ENCODE assay signal across 9 cellular contexts in genomic region chr11:123064268-123064657, GRCh38. TPM values are rescaled to one million over a fixed set of nuclear protein-coding genes. Genes with fewer than 3 reads are reported as not detected.
DNase-seq lines count a peak whose midpoint lies in the region; ATAC-seq and TF ChIP-seq lines count a peak whose summit lies in the region.
"Had no signal": no experiment of that assay in that cellular context is flagged by ENCODE, and none has a peak within 500 bp of the region (broad histone marks: within the 10 kb centered on the region; RNA-seq: fewer than 3 reads in every experiment).

No MANE protein-coding gene starts in this region.

- H3K36me3 Mint-ChIP-seq in activated CD4-positive, alpha-beta T cell treated with anti-CD3 and anti-CD28 coated beads, Interleukin-2, amount 10 ng/mL, durations not matched to agents 7 days and 5 days (ENCODE audit: low read depth) = peaks cover 40% of the 10 kb centered on the region
- H3K36me3 Mint-ChIP-seq in activated naive CD4-positive, alpha-beta T cell treated with anti-CD3 and anti-CD28 coated beads, Interleukin-2, amount 50 U/mL, for 72 hours = peaks cover 39 to 44% of the 10 kb centered on the region in 2 donors

- H3K27me3 Mint-ChIP-seq in activated CD4-positive, alpha-beta T cell treated with anti-CD3 and anti-CD28 coated beads, Interleukin-2, amount 10 ng/mL, durations not matched to agents 7 days and 5 days = no peaks in the 10 kb centered on the region

- TF ChIP-seq RAD21 in liver (IDR thresholded peaks at IDR 0.05) = no peak

- POLR2A ChIA-PET in activated CD4-positive, alpha-beta T cell treated with anti-CD3 and anti-CD28 coated beads, Interleukin-2, amount 10 ng/mL, durations not matched to agents 7 days and 5 days (lab: Charles Lee) = interaction anchor here (0.8 kb wide), 1 partner anchor 39 kb away, joined by 4 read pairs; no protein-coding TSS in a partner anchor

- no peaks in the 10 kb centered on the region for H3K9me3 Mint-ChIP-seq in activated CD4-positive, alpha-beta T cell treated with anti-CD3 and anti-CD28 coated beads, Interleukin-2, amount 10 ng/mL, durations not matched to agents 7 days and 5 days
- no peaks in the 10 kb centered on the region for H3K9me3 Mint-ChIP-seq in activated naive CD4-positive, alpha-beta T cell treated with anti-CD3 and anti-CD28 coated beads, Interleukin-2, amount 50 U/mL, for 72 hours

- H3K4me1 Mint-ChIP-seq in activated CD4-positive, alpha-beta T cell treated with anti-CD3 and anti-CD28 coated beads, Interleukin-2, amount 10 ng/mL, durations not matched to agents 7 days and 5 days = peaks cover 31% of the 10 kb centered on the region

- no peak for TF ChIP-seq CTCF in liver (IDR thresholded peaks at IDR 0.05; ENCODE audit: low read depth, low read length, missing input control)
- TF ChIP-seq CTCF in suprapubic skin (IDR thresholded peaks at IDR 0.05) = no peak

- peak overlapping the region in 1 of 2 donors; percentile 99 for H3K9ac ChIP-seq in liver (ENCODE audit: low read depth in 1 of 2, low read length in 2 of 2)

- peak overlapping the region in 1 of 3 donors; percentile 72 for H3K4me3 ChIP-seq in liver (ENCODE audit: low read depth in 1 of 3, low read length in 3 of 3)
- no peak overlapping the region for H3K4me3 ChIP-seq in suprapubic skin

- H3K27ac ChIP-seq in liver (ENCODE audit: low read depth in 1 of 2, low read length in 2 of 2) (peak overlapping the region; percentile 97 to 100), suprapubic skin (peak overlapping the region; percentile 100)

- H3K27me3 ChIP-seq in liver (ENCODE audit: control insufficient read depth in 4 of 4, insufficient read depth in 4 of 4, low read length in 3 of 4) (no peaks in the 10 kb centered on the region), suprapubic skin (no peaks in the 10 kb centered on the region)

- H3K36me3 ChIP-seq in liver (ENCODE audit: control insufficient read depth in 4 of 4, insufficient read depth in 3 of 4, low read depth in 1 of 4, low read length in 3 of 4) (peaks cover 6 to 17% (median 11%) of the 10 kb centered on the region in 4 donors), suprapubic skin (peaks cover 14% of the 10 kb centered on the region)

- H3K4me3 Mint-ChIP-seq in activated CD4-positive, alpha-beta T cell treated with anti-CD3 and anti-CD28 coated beads, Interleukin-2, amount 10 ng/mL, durations not matched to agents 7 days and 5 days = peak overlapping the region; percentile 100

- H3K27ac Mint-ChIP-seq in activated CD4-positive, alpha-beta T cell treated with anti-CD3 and anti-CD28 coated beads, Interleukin-2, amount 10 ng/mL, durations not matched to agents 7 days and 5 days = peak overlapping the region; percentile 100
- peak overlapping the region; percentile 100 for H3K27ac Mint-ChIP-seq in activated naive CD4-positive, alpha-beta T cell treated with anti-CD3 and anti-CD28 coated beads, Interleukin-2, amount 50 U/mL, for 72 hours

- 73% methylated on average over 6 of the region's 6 CpGs for whole genome bisulfite sequencing in liver
- 47% methylated on average over 6 of the region's 6 CpGs for WGBS in suprapubic skin

- no peak for ATAC-seq in activated naive CD4-positive, alpha-beta T cell treated with anti-CD3 and anti-CD28 coated beads, Interleukin-2, amount 50 U/mL, for 72 hours
- ATAC-seq in HG02798 (IDR thresholded peaks at IDR 0.05; ENCODE audit: poor library complexity, unreplicated experiment) (no peak), HG03520 (IDR thresholded peaks at IDR 0.05; ENCODE audit: unreplicated experiment) (no peak), HG03135 (IDR thresholded peaks at IDR 0.05; ENCODE audit: unreplicated experiment) (no peak)

- peaks cover 3 to 19% (median 14%) of the 10 kb centered on the region in 4 donors for H3K4me1 ChIP-seq in liver (ENCODE audit: control insufficient read depth in 4 of 4, insufficient read depth in 4 of 4, low read length in 3 of 4)
- peaks cover 44% of the 10 kb centered on the region for H3K4me1 ChIP-seq in suprapubic skin

- no peaks in the 10 kb centered on the region for H3K9me3 ChIP-seq in liver (ENCODE audit: control insufficient read depth in 4 of 4, low read length in 3 of 4)
- no peaks in the 10 kb centered on the region for H3K9me3 ChIP-seq in suprapubic skin

- TF ChIP-seq EP300 in suprapubic skin (IDR thresholded peaks at IDR 0.05) = no peak

- TF ChIP-seq POLR2A in suprapubic skin (IDR thresholded peaks at IDR 0.05) = no peak

- CTCF ChIA-PET in activated CD4-positive, alpha-beta T cell treated with anti-CD3 and anti-CD28 coated beads, Interleukin-2, amount 10 ng/mL, durations not matched to agents 7 days and 5 days (lab: Charles Lee) = interaction anchor here (1.1 to 1.4 kb wide), 2 partner anchors 27 to 183 kb away, joined by 5 read pairs; no protein-coding TSS in a partner anchor

- no peak for DNase-seq in activated CD4-positive, alpha-beta T cell treated with anti-CD3 and anti-CD28 coated beads, Interleukin-2, amount 10 ng/mL, durations not matched to agents 7 days and 5 days
- no peak for DNase-seq in activated CD4-positive, alpha-beta T cell treated with anti-CD3 and anti-CD28 coated beads, Interleukin-2, amount 50 U/mL, for 4 hours
- DNase-seq in activated naive CD4-positive, alpha-beta T cell treated with anti-CD3 and anti-CD28 coated beads, Interleukin-2, amount 50 U/mL, for 72 hours (ENCODE audit: low spot score in 2 of 2) = no peak
- no peak for DNase-seq in suprapubic skin (ENCODE audit: low spot score in 2 of 2)
- DNase-seq: GOT3 had no signal

TF ChIP-seq in liver, 16 proteins besides CTCF, POLR2A, EP300 and RAD21:
- TF ChIP-seq REST (IDR thresholded peaks at IDR 0.05) (no peak), ATF3 (IDR thresholded peaks at IDR 0.05) (no peak), YY1 (IDR thresholded peaks at IDR 0.05) (no peak), EGR1 (IDR thresholded peaks at IDR 0.05; ENCODE audit: low read depth in 2 of 2) (no peak), HNF4G (IDR thresholded peaks at IDR 0.05) (no peak), MAX (IDR thresholded peaks at IDR 0.05) (no peak), GABPA (IDR thresholded peaks at IDR 0.05 in 1 of 2, conservative IDR thresholded peaks at IDR 0.05 in 1 of 2) (no peak), FOXA1 (IDR thresholded peaks at IDR 0.05) (no peak), FOXA2 (IDR thresholded peaks at IDR 0.05) (no peak), JUND (IDR thresholded peaks at IDR 0.05) (no peak), TAF1 (conservative IDR thresholded peaks at IDR 0.05) (no peak), NR2F2 (IDR thresholded peaks at IDR 0.05) (no peak), SP1 (IDR thresholded peaks at IDR 0.05) (no peak)

RNA-seq across cellular contexts. Expression of gene HSPA8, which starts 2.3 kb away (rescaled TPM):
- total RNA-seq in activated CD4-positive, alpha-beta T cell treated with anti-CD3 and anti-CD28 coated beads, Interleukin-2, amount 10 ng/mL, durations not matched to agents 7 days and 5 days = 1,000 to 10,000 TPM; 2,083 to 2,541 TPM
- total RNA-seq in activated naive CD4-positive, alpha-beta T cell treated with anti-CD3 and anti-CD28 coated beads, Interleukin-2, amount 50 U/mL, for 72 hours = 1,000 to 10,000 TPM; 2,059 to 2,469 TPM
- total RNA-seq in liver (1,000 to 10,000 TPM; 1,425 to 1,445 TPM), suprapubic skin (100 to 1,000 TPM; 212 to 708 (median 560) TPM)
- 100 to 1,000 TPM; 215 to 518 TPM for polyA plus RNA-seq in liver
